Comparison of ENCODE assay signal across 9 cellular contexts in the genomic region with DNA sequence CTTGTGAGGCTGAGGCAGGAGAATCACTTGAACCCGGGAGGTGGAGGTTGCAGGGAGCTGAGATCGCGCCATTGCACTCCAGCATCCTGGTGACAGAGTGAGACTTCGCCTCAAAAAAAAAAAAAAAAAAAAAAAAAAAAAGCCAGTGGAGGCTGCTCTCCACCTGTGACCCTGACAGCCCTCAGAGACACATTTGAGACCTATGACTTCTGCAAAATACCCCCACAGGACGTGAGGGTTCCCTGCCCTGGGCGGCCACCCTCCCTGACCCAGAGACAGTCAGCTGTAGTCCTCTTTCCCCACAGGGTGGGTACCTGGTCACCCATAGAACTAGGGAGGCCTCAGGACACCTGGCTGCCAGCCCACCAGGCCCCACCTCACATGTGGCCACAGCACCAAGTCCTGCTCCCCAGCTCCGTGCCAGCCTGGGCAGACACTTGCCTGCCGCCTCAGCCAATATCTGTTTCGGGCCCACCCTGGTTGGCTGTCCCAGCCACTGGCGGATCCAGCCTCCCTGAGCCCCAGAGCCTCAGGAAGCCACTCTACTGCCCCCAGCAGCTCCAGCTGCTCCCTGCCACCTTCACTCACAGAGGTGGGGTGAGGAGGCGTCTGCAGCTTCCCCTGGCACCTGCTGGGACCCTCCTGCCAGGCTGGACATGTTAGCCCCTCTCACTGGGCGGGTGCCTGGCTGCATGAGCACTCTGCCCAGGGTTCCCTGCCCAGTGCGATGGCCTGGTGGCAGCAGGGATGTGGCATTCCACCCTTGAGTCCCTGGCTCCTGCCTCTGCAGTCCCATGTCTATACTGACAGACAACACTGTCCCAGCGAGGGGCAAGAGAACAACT. TPM values are rescaled to one million over a fixed set of nuclear protein-coding genes. Genes with fewer than 3 reads are reported as not detected.
DNase-seq lines count a peak whose midpoint lies in the region; ATAC-seq and TF ChIP-seq lines count a peak whose summit lies in the region.
"Had no signal": no experiment of that assay in that cellular context is flagged by ENCODE, and none has a peak within 500 bp of the region (broad histone marks: within the 10 kb centered on the region; RNA-seq: fewer than 3 reads in every experiment).

No MANE protein-coding gene starts in this region.

- no peak for DNase-seq in T-helper 2 cell treated with Interferon-gamma antibody and Interleukin-4, amounts not matched to agents 5 μg/mL and 100 μg/mL, for 36 hours (ENCODE audit: low spot score)
- DNase-seq in T-helper 2 cell (no peak), activated B cell treated with CpG ODN at 0.5 μM for 24 hours (peak; percentile 35), right atrium auricular region (ENCODE audit: low spot score) (no peak), midbrain (lab: John Stamatoyannopoulos, UW) (no peak)
- no peak for DNase-seq in stimulated activated naive B cell treated with anti-CD40 and anti-IgM and Interleukin-4, amounts not matched to agents 10 μg/mL and 1 μg/mL and 100 μg/mL, for 72 hours

- no peaks in the 10 kb centered on the region for H3K27me3 ChIP-seq in right atrium auricular region

- no peaks in the 10 kb centered on the region for H3K9me3 ChIP-seq in right atrium auricular region

- intact Hi-C loops in activated B cell treated with CpG ODN at 0.5 μM for 24 hours (cut with micrococcal nuclease), result loop anchor here (5.0 kb wide), 1 partner anchor 123 kb away; no protein-coding TSS in a partner anchor

- peaks cover 7% of the 10 kb centered on the region for H3K4me1 Mint-ChIP-seq in T-helper 2 cell treated with Interferon-gamma antibody and Interleukin-4, amounts not matched to agents 5 μg/mL and 100 μg/mL, for 36 hours (ENCODE audit: low read depth)
- peaks cover 80% of the 10 kb centered on the region for H3K4me1 Mint-ChIP-seq in activated B cell treated with CpG ODN at 0.5 μM for 24 hours
- peaks cover 48 to 91% of the 10 kb centered on the region in 2 donors for H3K4me1 Mint-ChIP-seq in stimulated activated naive B cell treated with anti-CD40 and anti-IgM and Interleukin-4, amounts not matched to agents 10 μg/mL and 1 μg/mL and 100 μg/mL, for 72 hours

- H3K27ac Mint-ChIP-seq in T-helper 2 cell treated with Interferon-gamma antibody and Interleukin-4, amounts not matched to agents 5 μg/mL and 100 μg/mL, for 36 hours, result peak overlapping the region; percentile 88
- peak overlapping the region; percentile 76 for H3K27ac Mint-ChIP-seq in activated B cell treated with CpG ODN at 0.5 μM for 24 hours
- peak overlapping the region; percentile 92 for H3K27ac Mint-ChIP-seq in stimulated activated naive B cell treated with anti-CD40 and anti-IgM and Interleukin-4, amounts not matched to agents 10 μg/mL and 1 μg/mL and 100 μg/mL, for 72 hours

- H3K9me3 Mint-ChIP-seq in T-helper 2 cell treated with Interferon-gamma antibody and Interleukin-4, amounts not matched to agents 5 μg/mL and 100 μg/mL, for 36 hours, result no peaks in the 10 kb centered on the region
- H3K9me3 Mint-ChIP-seq in activated B cell treated with CpG ODN at 0.5 μM for 24 hours, result no peaks in the 10 kb centered on the region
- no peaks in the 10 kb centered on the region for H3K9me3 Mint-ChIP-seq in stimulated activated naive B cell treated with anti-CD40 and anti-IgM and Interleukin-4, amounts not matched to agents 10 μg/mL and 1 μg/mL and 100 μg/mL, for 72 hours

- TF ChIP-seq CTCF in activated B cell treated with CpG ODN at 0.5 μM for 24 hours (IDR thresholded peaks at IDR 0.05) (no peak), right atrium auricular region (IDR thresholded peaks at IDR 0.05) (no peak)

- H3K4me3 ChIP-seq in right atrium auricular region, result no peak overlapping the region

- H3K4me1 ChIP-seq in right atrium auricular region, result peaks cover 0 to 96% of the 10 kb centered on the region in 2 donors

- no peaks in the 10 kb centered on the region for H3K27me3 Mint-ChIP-seq in T-helper 2 cell treated with Interferon-gamma antibody and Interleukin-4, amounts not matched to agents 5 μg/mL and 100 μg/mL, for 36 hours (ENCODE audit: low read depth)
- no peaks in the 10 kb centered on the region for H3K27me3 Mint-ChIP-seq in activated B cell treated with CpG ODN at 0.5 μM for 24 hours
- no peaks in the 10 kb centered on the region for H3K27me3 Mint-ChIP-seq in stimulated activated naive B cell treated with anti-CD40 and anti-IgM and Interleukin-4, amounts not matched to agents 10 μg/mL and 1 μg/mL and 100 μg/mL, for 72 hours

- POLR2A ChIA-PET in activated B cell treated with CpG ODN at 0.5 μM for 24 hours (lab: Charles Lee), result interaction anchor here (0.5 to 59.1 kb wide), 11 partner anchors 6 to 432 kb away, joined by 3 to 2723 read pairs (median 6); a partner anchor contains a TSS

- CTCF ChIA-PET in activated B cell treated with CpG ODN at 0.5 μM for 24 hours (lab: Charles Lee), result interaction anchor here (1.0 kb wide), 1 partner anchor 44 kb away, joined by 3 read pairs; no protein-coding TSS in a partner anchor

- ATAC-seq in activated B cell treated with CpG ODN at 0.5 μM for 24 hours (ENCODE audit: low read depth) (no peak), GM18517 (IDR thresholded peaks at IDR 0.05; ENCODE audit: unreplicated experiment) (no peak), HG03159 (IDR thresholded peaks at IDR 0.05; ENCODE audit: unreplicated experiment) (no peak)
- ATAC-seq in stimulated activated naive B cell treated with anti-CD40 and anti-IgM and Interleukin-4, amounts not matched to agents 10 μg/mL and 1 μg/mL and 100 μg/mL, for 72 hours (replicated peaks), result no peak

- H3K27ac ChIP-seq in right atrium auricular region, result peak overlapping the region; percentile 93 to 98
- H3K27ac ChIP-seq: KMS-11 had no signal

- H3K36me3 ChIP-seq in right atrium auricular region, result peaks cover 71% of the 10 kb centered on the region

- H3K36me3 Mint-ChIP-seq in T-helper 2 cell treated with Interferon-gamma antibody and Interleukin-4, amounts not matched to agents 5 μg/mL and 100 μg/mL, for 36 hours (ENCODE audit: low read depth), result peaks cover 32% of the 10 kb centered on the region
- peaks cover 76% of the 10 kb centered on the region for H3K36me3 Mint-ChIP-seq in activated B cell treated with CpG ODN at 0.5 μM for 24 hours (ENCODE audit: low read depth)
- peaks cover 26 to 60% of the 10 kb centered on the region in 2 donors for H3K36me3 Mint-ChIP-seq in stimulated activated naive B cell treated with anti-CD40 and anti-IgM and Interleukin-4, amounts not matched to agents 10 μg/mL and 1 μg/mL and 100 μg/mL, for 72 hours

- H3K4me3 Mint-ChIP-seq in T-helper 2 cell treated with Interferon-gamma antibody and Interleukin-4, amounts not matched to agents 5 μg/mL and 100 μg/mL, for 36 hours, result peak overlapping the region; percentile 67
- peak overlapping the region; percentile 70 for H3K4me3 Mint-ChIP-seq in activated B cell treated with CpG ODN at 0.5 μM for 24 hours
- H3K4me3 Mint-ChIP-seq in stimulated activated naive B cell treated with anti-CD40 and anti-IgM and Interleukin-4, amounts not matched to agents 10 μg/mL and 1 μg/mL and 100 μg/mL, for 72 hours, result peak overlapping the region; percentile 75 to 80

RNA-seq across cellular contexts. Expression of a gene that starts 7.0 kb away (rescaled TPM):
- total RNA-seq in activated B cell treated with CpG ODN at 0.5 μM for 24 hours (1,134 and 1,197 TPM in 2 replicates), right atrium auricular region (100 to 1,000 TPM in 1 of 2 donors, 10 to 100 TPM in 1; 90.3 to 107 TPM)

RNA-seq across cellular contexts. Expression of a gene that starts 28.6 kb away (rescaled TPM):
- total RNA-seq in activated B cell treated with CpG ODN at 0.5 μM for 24 hours (55.1 and 57.3 TPM in 2 replicates), right atrium auricular region (10 to 100 TPM; 54.8 to 55.9 TPM)

RNA-seq across cellular contexts. Expression of a gene that starts 52.0 kb away (rescaled TPM):
- total RNA-seq in activated B cell treated with CpG ODN at 0.5 μM for 24 hours (179 and 189 TPM in 2 replicates), right atrium auricular region (10 to 100 TPM; 19.7 to 29.4 TPM)

RNA-seq across cellular contexts. Expression of a gene that starts 52.6 kb away (rescaled TPM):
- total RNA-seq in activated B cell treated with CpG ODN at 0.5 μM for 24 hours (73.0 and 78.6 TPM in 2 replicates), right atrium auricular region (1 to 10 TPM in 1 of 2 donors, under 1 TPM in 1; 0.67 to 1.4 TPM)

Comparison
In these comparisons a context has a peak if more than half of its experiments do, and no peak if none do; other contexts are left out.
1. RNA of a gene that starts 7.0 kb away (total RNA-seq): 1,134 to 1,197 TPM in activated B cell treated with CpG ODN at 0.5 μM for 24 hours; 90.3 to 107 TPM in right atrium auricular region; every median in the first group is over 10 times any median in the second.
2. Peak in every context shown above with its lines, with median percentiles within 50 percentile points of each other: H3K27ac Mint-ChIP-seq and H3K4me3 Mint-ChIP-seq.